ENCODE assay signal across 14 cellular contexts in genomic region chr7:114530074-114530611, GRCh38.
DNase-seq lines count a peak whose midpoint lies in the region; ATAC-seq and TF ChIP-seq lines count a peak whose summit lies in the region.
"Had no signal": no experiment of that assay in that cellular context is flagged by ENCODE, and none has a peak within 500 bp of the region (broad histone marks: within the 10 kb centered on the region; RNA-seq: fewer than 3 reads in every experiment).

No MANE protein-coding gene starts in this region.

- no peak overlapping the region for H3K4me3 ChIP-seq in HFF-Myc (replicated peaks; ENCODE audit: low read depth, low read length)
- H3K4me3 ChIP-seq in esophagus muscularis mucosa, result no peak overlapping the region
- no peak overlapping the region for H3K4me3 ChIP-seq in skeletal muscle satellite cell (ENCODE audit: low read length)
- H3K4me3 ChIP-seq in Karpas-422 (ENCODE audit: low read length), result no peak overlapping the region
- H3K4me3 ChIP-seq: cardiac muscle cell had no signal

- no peaks in the 10 kb centered on the region for H3K9me3 ChIP-seq in esophagus muscularis mucosa
- H3K9me3 ChIP-seq in skeletal muscle satellite cell (replicated peaks; ENCODE audit: low read length), result no peaks in the 10 kb centered on the region
- peaks cover 15% of the 10 kb centered on the region for H3K9me3 ChIP-seq in Karpas-422 (ENCODE audit: low read length)

- no peaks in the 10 kb centered on the region for H4K20me1 ChIP-seq in Karpas-422 (ENCODE audit: insufficient read depth, low read depth, low read length)

- TF ChIP-seq EP300 in esophagus muscularis mucosa (IDR thresholded peaks at IDR 0.05), result no peak

- H3K4me2 ChIP-seq in skeletal muscle satellite cell (ENCODE audit: low read length), result peak overlapping the region; percentile 30
- H3K4me2 ChIP-seq in Karpas-422 (ENCODE audit: low read depth, low read length, poor library complexity, severe bottlenecking), result no peak overlapping the region

- no peak for TF ChIP-seq POLR2A in esophagus muscularis mucosa (IDR thresholded peaks at IDR 0.05; ENCODE audit: low read depth)

- H3K27me3 ChIP-seq in esophagus muscularis mucosa (no peaks in the 10 kb centered on the region), skeletal muscle satellite cell (ENCODE audit: control insufficient read depth, insufficient read depth, low read length) (no peaks in the 10 kb centered on the region), Karpas-422 (ENCODE audit: low read length) (no peaks in the 10 kb centered on the region)
- H3K27me3 ChIP-seq: cardiac muscle cell had no signal

- H3K36me3 ChIP-seq in esophagus muscularis mucosa (no peaks in the 10 kb centered on the region), skeletal muscle satellite cell (ENCODE audit: insufficient read depth, low read length) (no peaks in the 10 kb centered on the region), Karpas-422 (ENCODE audit: insufficient read depth, low read length) (no peaks in the 10 kb centered on the region)
- H3K36me3 ChIP-seq: cardiac muscle cell had no signal

- peak overlapping the region; percentile 46 for H3K9ac ChIP-seq in skeletal muscle satellite cell (ENCODE audit: low read depth, low read length)
- H3K9ac ChIP-seq in Karpas-422 (ENCODE audit: low read length), result no peak overlapping the region

- 38% methylated on average over 5 of the region's 5 CpGs for WGBS in esophagus muscularis mucosa

- in situ Hi-C loops in GM13977 (cut with MboI; ENCODE audit: low pct_unique_long_range_greater_than_20kb, low sequenced_read_pairs, unreplicated experiment), result no loop called here

- H3K27ac ChIP-seq in esophagus muscularis mucosa (replicated peaks in 1 of 4), result peak overlapping the region; percentile 11 to 23 (median 20)
- no peak overlapping the region for H3K27ac ChIP-seq in Karpas-422 (ENCODE audit: low read length)
- H3K27ac ChIP-seq: cardiac muscle cell had no signal

- H3K9me2 ChIP-seq in Karpas-422 (replicated peaks; ENCODE audit: insufficient read depth, low read length), result no peaks in the 10 kb centered on the region

- DNase-seq in HFF-Myc (ENCODE audit: extremely low read depth, low read depth) (peak; percentile 43), NCI-H2171 treated with DMSO at 0.1 percent for 48 hours (lab: John Stamatoyannopoulos, UW) (peak; percentile 85), esophagus muscularis mucosa (ENCODE audit: extremely low spot score) (no peak), GM13977 (ENCODE audit: low spot score) (no peak), Karpas-422 (no peak)
- DNase-seq: activated CD4-positive, CD25-positive, alpha-beta regulatory T cell; DND-41; left ventricle myocardium superior; NCI-H1694 treated with DMSO at 0.1 percent for 48 hours; occipital lobe had no signal

- H3K79me2 ChIP-seq in Karpas-422 (ENCODE audit: low read length), result no peaks in the 10 kb centered on the region

- ATAC-seq in GM19395 (IDR thresholded peaks at IDR 0.05; ENCODE audit: unreplicated experiment), result no peak
- ATAC-seq: left ventricle myocardium superior, Right ventricle myocardium inferior had no signal

- intact Hi-C loops in esophagus muscularis mucosa (cut with DNase I), result no loop called here

- H2AFZ ChIP-seq in Karpas-422 (ENCODE audit: low read length), result no peak overlapping the region

- TF ChIP-seq CTCF in HFF-Myc (IDR thresholded peaks at IDR 0.05; ENCODE audit: low read depth, low read length, missing control alignments), result no peak
- no peak for TF ChIP-seq CTCF in esophagus muscularis mucosa (IDR thresholded peaks at IDR 0.05)
- no peak for TF ChIP-seq CTCF in GM13977 (IDR thresholded peaks at IDR 0.05; ENCODE audit: extremely low read depth, insufficient read depth, missing control alignments)

- H3K4me1 ChIP-seq in esophagus muscularis mucosa, result peaks cover 0 to 64% (median 32%) of the 10 kb centered on the region in 4 donors
- H3K4me1 ChIP-seq in skeletal muscle satellite cell (ENCODE audit: control insufficient read depth, insufficient read depth, low read length), result peaks cover 14% of the 10 kb centered on the region
- no peaks in the 10 kb centered on the region for H3K4me1 ChIP-seq in Karpas-422 (ENCODE audit: low read length)

Comparison
In these comparisons a context has a peak if more than half of its experiments do, and no peak if none do; other contexts are left out.
1. DNase-seq: peak in HFF-Myc (single experiment) and NCI-H2171 treated with DMSO at 0.1 percent for 48 hours (single experiment); none in esophagus muscularis mucosa (single experiment), GM13977 (single experiment) and Karpas-422 (single experiment).